ENCODE assay signal across 8 cellular contexts in the genomic region with DNA sequence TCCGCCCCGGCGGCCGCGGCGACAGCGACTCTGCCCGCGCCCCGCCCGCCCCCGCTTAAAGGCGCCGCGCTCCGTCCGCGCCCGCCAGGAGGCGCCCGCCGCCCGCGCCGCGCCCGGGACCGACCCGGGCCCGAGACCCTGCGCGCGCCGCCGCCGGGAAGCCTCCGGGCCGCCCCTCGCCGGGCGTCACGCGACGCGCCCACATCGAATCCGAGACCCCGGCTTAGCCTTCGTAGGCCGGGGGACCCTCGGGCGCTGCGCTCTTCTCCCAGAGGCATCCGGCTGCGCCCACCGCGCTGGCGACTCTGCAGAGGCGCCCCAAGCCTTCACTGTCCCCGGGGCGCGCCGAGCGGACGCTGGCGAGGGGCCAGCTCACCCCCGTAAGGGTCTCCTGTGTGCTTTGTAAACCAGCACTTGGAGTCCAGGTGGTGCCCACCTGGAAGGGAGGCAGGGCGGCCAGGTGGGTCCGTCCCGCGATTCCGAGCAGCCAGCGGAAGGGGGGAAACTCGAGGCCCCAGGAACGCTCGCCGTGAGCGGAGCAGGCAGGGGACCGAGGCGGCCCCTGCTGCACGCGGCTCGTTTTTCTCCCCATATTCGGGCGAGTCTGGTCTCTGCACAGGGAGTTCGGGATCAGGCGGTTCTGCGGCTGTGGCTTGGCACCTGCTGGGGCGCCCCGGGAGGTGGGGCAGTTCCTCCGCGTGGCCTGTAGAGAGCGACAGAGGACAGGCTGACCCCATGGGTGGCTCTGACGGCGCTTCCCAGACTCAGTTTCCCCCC. TPM values are rescaled to one million over a fixed set of nuclear protein-coding genes. Genes with fewer than 3 reads are reported as not detected.
DNase-seq lines count a peak whose midpoint lies in the region; ATAC-seq and TF ChIP-seq lines count a peak whose summit lies in the region.

No MANE protein-coding gene starts in this region.

- H3K4me3 Mint-ChIP-seq in activated B cell treated with CpG ODN at 0.5 μM for 24 hours (peak overlapping the region; percentile 78), chondrocyte (ENCODE audit: unreplicated experiment) (peak overlapping the region; percentile 68)

- no peaks in the 10 kb centered on the region for H3K36me3 Mint-ChIP-seq in activated B cell treated with CpG ODN at 0.5 μM for 24 hours (ENCODE audit: low read depth)
- H3K36me3 Mint-ChIP-seq in chondrocyte (ENCODE audit: low read depth) = no peaks in the 10 kb centered on the region

- H3K4me1 Mint-ChIP-seq in activated B cell treated with CpG ODN at 0.5 μM for 24 hours = peaks cover 61% of the 10 kb centered on the region
- peaks cover 7% of the 10 kb centered on the region for H3K4me1 Mint-ChIP-seq in chondrocyte (ENCODE audit: low read depth)

- intact Hi-C loops in activated B cell treated with CpG ODN at 0.5 μM for 24 hours (cut with micrococcal nuclease) = loop anchor here (2.0 to 5.0 kb wide), 2 partner anchors 36 to 39 kb away; a partner anchor contains a TSS

- POLR2A ChIA-PET in activated B cell treated with CpG ODN at 0.5 μM for 24 hours (lab: Charles Lee) = interaction anchor here (0.6 to 1.5 kb wide), 5 partner anchors 25 to 212 kb away, joined by 3 to 10 read pairs (median 3); a partner anchor contains a TSS

- H3K9me3 Mint-ChIP-seq in activated B cell treated with CpG ODN at 0.5 μM for 24 hours (no peaks in the 10 kb centered on the region), chondrocyte (ENCODE audit: low read depth) (no peaks in the 10 kb centered on the region)

- ATAC-seq in GM21576 (IDR thresholded peaks at IDR 0.05; ENCODE audit: unreplicated experiment) (peak; percentile 35), activated B cell treated with CpG ODN at 0.5 μM for 24 hours (ENCODE audit: low read depth) (peak; percentile 51), GM21367 (IDR thresholded peaks at IDR 0.05; ENCODE audit: unreplicated experiment) (no peak)

- CTCF ChIA-PET in activated B cell treated with CpG ODN at 0.5 μM for 24 hours (lab: Charles Lee) = interaction anchor here (0.7 to 2.5 kb wide), 25 partner anchors 8 to 256 kb away, joined by 3 to 15 read pairs (median 4); a partner anchor contains a TSS

- TF ChIP-seq CTCF in activated B cell treated with CpG ODN at 0.5 μM for 24 hours (IDR thresholded peaks at IDR 0.05) (no peak), chondrocyte (IDR thresholded peaks at IDR 0.05) (no peak)

- H3K27ac Mint-ChIP-seq in activated B cell treated with CpG ODN at 0.5 μM for 24 hours (peak overlapping the region; percentile 35), chondrocyte (ENCODE audit: unreplicated experiment) (no peak overlapping the region)

- H3K27me3 Mint-ChIP-seq in activated B cell treated with CpG ODN at 0.5 μM for 24 hours (no peaks in the 10 kb centered on the region), chondrocyte (ENCODE audit: low read depth) (no peaks in the 10 kb centered on the region)

- DNase-seq in CD1c-positive myeloid dendritic cell (ENCODE audit: extremely low spot score) = peak; percentile 85
- peak; percentile 48 for DNase-seq in NCI-H2029 (lab: John Stamatoyannopoulos, UW)
- peak; percentile 77 for DNase-seq in activated B cell treated with CpG ODN at 0.5 μM for 24 hours
- no peak for DNase-seq in chondrocyte (ENCODE audit: low spot score)
- peak; percentile 85 for DNase-seq in left kidney (ENCODE audit: low read depth, low spot score)
- DNase-seq in stimulated activated CD4-positive, alpha-beta T cell treated with anti-CD3 and anti-CD28 coated beads, Interleukin-1b, Interleukin-23, amount 100 ng/mL, for 4 hours (ENCODE audit: low read depth in 2 of 2) = peak; percentile 48 to 67

RNA-seq across cellular contexts. Expression of a gene that starts 0.4 kb away (rescaled TPM):
- total RNA-seq in activated B cell treated with CpG ODN at 0.5 μM for 24 hours (4.5 and 7.5 TPM in 2 replicates), chondrocyte (55.3 to 62.4 TPM (median 59.1 TPM) in 3 replicates)

RNA-seq across cellular contexts. Expression of a gene that starts 3.4 kb away (rescaled TPM):
- 3.9 and 5.0 TPM in 2 replicates for total RNA-seq in activated B cell treated with CpG ODN at 0.5 μM for 24 hours
- total RNA-seq in chondrocyte = not detected in 3 replicates

RNA-seq across cellular contexts. Expression of a gene that starts 17.5 kb away (rescaled TPM):
- total RNA-seq in activated B cell treated with CpG ODN at 0.5 μM for 24 hours = 0.18 TPM in 1 of 2 replicates, not detected in the other
- total RNA-seq in chondrocyte = 88.1 to 90.8 TPM (median 88.7 TPM) in 3 replicates

RNA-seq across cellular contexts. Expression of a gene that starts 25.4 kb away (rescaled TPM):
- not detected in 2 replicates for total RNA-seq in activated B cell treated with CpG ODN at 0.5 μM for 24 hours
- 0.15 TPM in 1 of 3 replicates, not detected in the others for total RNA-seq in chondrocyte

RNA-seq across cellular contexts. Expression of a gene that starts 32.1 kb away (rescaled TPM):
- not detected in 2 replicates for total RNA-seq in activated B cell treated with CpG ODN at 0.5 μM for 24 hours
- total RNA-seq in chondrocyte = 4.9 to 5.5 TPM in 2 of 3 replicates, not detected in the other

Comparison
In these comparisons a context has a peak if more than half of its experiments do, and no peak if none do; other contexts are left out.
1. RNA of a gene that starts 17.5 kb away (total RNA-seq): 88.1 to 90.8 TPM in chondrocyte; 0.18 TPM in activated B cell treated with CpG ODN at 0.5 μM for 24 hours; every median in the first group is over 10 times any median in the second.